20 cellular contexts compared by ENCODE assay signal in the genomic region with DNA sequence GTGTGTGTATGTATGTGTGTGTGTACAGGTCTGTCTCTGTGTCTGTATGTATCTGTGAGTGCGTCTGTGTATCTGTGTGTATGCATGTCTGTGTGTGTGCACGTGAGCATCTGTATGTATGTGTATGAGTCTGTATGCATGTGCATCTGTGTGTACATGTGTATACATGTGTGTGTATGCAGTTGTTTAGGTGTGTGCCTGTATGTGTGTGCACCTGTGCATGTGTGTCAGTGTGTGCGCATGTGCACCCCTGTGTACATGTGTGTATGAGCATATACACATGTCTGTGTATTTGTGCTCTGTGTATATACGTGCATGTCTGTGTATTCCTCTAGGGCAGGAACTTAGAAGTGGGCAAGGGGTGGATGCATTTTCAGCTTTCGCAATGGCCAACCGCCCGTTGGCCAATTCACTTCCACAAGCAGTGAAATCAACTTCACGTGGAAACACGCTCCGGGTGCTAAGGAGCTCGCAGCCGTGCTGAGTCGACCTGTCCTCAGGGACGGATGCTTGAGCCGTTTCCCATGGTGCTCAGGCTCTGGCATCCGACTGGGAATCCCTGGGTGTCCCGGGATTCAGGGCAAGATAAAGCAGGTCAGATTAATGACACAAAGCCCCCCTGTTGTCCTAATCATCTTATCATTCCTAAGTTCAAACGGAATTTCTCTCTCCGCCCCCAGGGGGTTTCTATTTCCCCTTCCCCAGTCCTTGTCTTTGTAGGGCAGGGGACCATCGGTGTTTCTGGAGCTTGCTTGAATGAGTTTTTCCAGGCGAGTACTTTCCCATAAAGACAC.
DNase-seq lines count a peak whose midpoint lies in the region; ATAC-seq and TF ChIP-seq lines count a peak whose summit lies in the region.
"Had no signal": no experiment of that assay in that cellular context is flagged by ENCODE, and none has a peak within 500 bp of the region (broad histone marks: within the 10 kb centered on the region; RNA-seq: fewer than 3 reads in every experiment).

No MANE protein-coding gene starts in this region.

- no peak overlapping the region for H3K4me3 ChIP-seq in HUES48 (ENCODE audit: low read depth, low read length)
- H3K4me3 ChIP-seq in ectodermal cell (ENCODE audit: insufficient read depth, low read depth, low read length): no peak overlapping the region
- H3K4me3 ChIP-seq in CD8-positive, alpha-beta T cell (ENCODE audit: low read depth, low read length): no peak overlapping the region
- H3K4me3 ChIP-seq in transverse colon: no peak overlapping the region
- H3K4me3 ChIP-seq: A549, GM23248 had no signal

- H3K9me3 Mint-ChIP-seq in neural crest cell: peaks cover 3% of the 10 kb centered on the region
- no peaks in the 10 kb centered on the region for H3K9me3 Mint-ChIP-seq in CD8-positive, alpha-beta T cell

- H3K4me3 Mint-ChIP-seq in neural crest cell: peak overlapping the region; percentile 41
- no peak overlapping the region for H3K4me3 Mint-ChIP-seq in CD8-positive, alpha-beta T cell

- POLR2A ChIA-PET in CD8-positive, alpha-beta T cell (lab: Charles Lee): no interaction called here

- H3K27me3 Mint-ChIP-seq in neural crest cell (ENCODE audit: low read depth): peaks cover 15% of the 10 kb centered on the region
- H3K27me3 Mint-ChIP-seq in CD8-positive, alpha-beta T cell (ENCODE audit: low read depth): peaks cover 7% of the 10 kb centered on the region

- peak overlapping the region; percentile 46 for H3K27ac ChIP-seq in HUES48 (ENCODE audit: low read depth, low read length)
- peak overlapping the region; percentile 85 for H3K27ac ChIP-seq in ectodermal cell (ENCODE audit: insufficient read depth, low read depth, low read length, poor library complexity, severe bottlenecking)
- no peak overlapping the region for H3K27ac ChIP-seq in CD8-positive, alpha-beta T cell (ENCODE audit: low read depth, low read length)
- H3K27ac ChIP-seq in transverse colon: no peak overlapping the region
- H3K27ac ChIP-seq: A549, C4-2B, GM23248 had no signal

- H3K36me3 Mint-ChIP-seq in neural crest cell (ENCODE audit: low read depth): peaks cover 3% of the 10 kb centered on the region
- H3K36me3 Mint-ChIP-seq in CD8-positive, alpha-beta T cell: no peaks in the 10 kb centered on the region

- no peaks in the 10 kb centered on the region for H3K36me3 ChIP-seq in HUES48 (ENCODE audit: control insufficient read depth, insufficient read depth, low read length)
- H3K36me3 ChIP-seq in ectodermal cell (ENCODE audit: control insufficient read depth, insufficient read depth, low read length): no peaks in the 10 kb centered on the region
- H3K36me3 ChIP-seq in CD8-positive, alpha-beta T cell (ENCODE audit: insufficient read depth, low read length): no peaks in the 10 kb centered on the region
- H3K36me3 ChIP-seq in transverse colon: no peaks in the 10 kb centered on the region

- no peak for TF ChIP-seq EP300 in transverse colon (IDR thresholded peaks at IDR 0.05; ENCODE audit: low read depth)

- TF ChIP-seq POLR2A in transverse colon (IDR thresholded peaks at IDR 0.05): no peak

- 34 to 37% methylated on average over 21 of the region's 21 CpGs for WGBS in ectodermal cell, 2 experiments
- WGBS in transverse colon (ENCODE audit: low coverage in 1 of 2), 2 donors: 29 to 81% methylated on average over 2 to 21 of the region's 21 CpGs

- TF ChIP-seq CTCF in neural crest cell (conservative IDR thresholded peaks at IDR 0.05): no peak
- no peak for TF ChIP-seq CTCF in CD8-positive, alpha-beta T cell (IDR thresholded peaks at IDR 0.05)
- TF ChIP-seq CTCF in transverse colon (IDR thresholded peaks at IDR 0.05): no peak

- H3K27me3 ChIP-seq in HUES48 (ENCODE audit: control insufficient read depth, insufficient read depth, low read length) (peaks cover 70% of the 10 kb centered on the region), ectodermal cell (ENCODE audit: control insufficient read depth, insufficient read depth, low read length, poor library complexity, severe bottlenecking) (no peaks in the 10 kb centered on the region), transverse colon (no peaks in the 10 kb centered on the region)
- H3K27me3 ChIP-seq in CD8-positive, alpha-beta T cell (ENCODE audit: insufficient read depth, low read length): no peaks in the 10 kb centered on the region

- no peak overlapping the region for H3K9ac ChIP-seq in HUES48 (ENCODE audit: low read depth, low read length)
- H3K9ac ChIP-seq: GM23248 had no signal

- H3K4me1 ChIP-seq in HUES48 (ENCODE audit: control insufficient read depth, insufficient read depth, low read length) (peaks cover 9% of the 10 kb centered on the region; the same call in 1 of the 2 replicates), ectodermal cell (ENCODE audit: control insufficient read depth, insufficient read depth, low read length) (peaks cover 39% of the 10 kb centered on the region), transverse colon (no peaks in the 10 kb centered on the region)
- no peaks in the 10 kb centered on the region for H3K4me1 ChIP-seq in CD8-positive, alpha-beta T cell (ENCODE audit: insufficient read depth, low read length)
- H3K4me1 ChIP-seq: A549 had no signal

- DNase-seq in D341Med (ENCODE audit: low spot score): peak; percentile 35
- no peak for DNase-seq in neural crest cell (ENCODE audit: low read depth, low spot score)
- DNase-seq in UCSD-AML1 (lab: John Stamatoyannopoulos, UW; ENCODE audit: unreplicated experiment): no peak
- no peak for DNase-seq in CD8-positive, alpha-beta T cell
- no peak for DNase-seq in transverse colon
- DNase-seq: Calu3, DMS79 treated with DMSO at 0.1 percent for 48 hours, GDM1, GM23248, Karpas-422, MM.1S, NCI-H1105 treated with DMSO at 0.1 percent for 48 hours, NCI-H2029, NCI-H2171 treated with DMSO at 0.1 percent for 48 hours, NCI-H774, SHP77 had no signal

- CTCF ChIA-PET in CD8-positive, alpha-beta T cell (lab: Charles Lee): no interaction called here

- H3K4me1 Mint-ChIP-seq in neural crest cell: peaks cover 42% of the 10 kb centered on the region
- H3K4me1 Mint-ChIP-seq in CD8-positive, alpha-beta T cell (ENCODE audit: low read depth): no peaks in the 10 kb centered on the region

- in situ Hi-C loops in transverse colon (cut with MboI; ENCODE audit: low pct_ligation_motif_present in 1 of 4, low pct_unique_long_range_greater_than_20kb in 1 of 4, low sequenced_read_pairs in 3 of 4): no loop called here

- H3K9me3 ChIP-seq in HUES48 (ENCODE audit: control insufficient read depth, insufficient read depth, low read length) (no peaks in the 10 kb centered on the region), ectodermal cell (ENCODE audit: control insufficient read depth, low read length) (no peaks in the 10 kb centered on the region), transverse colon (no peaks in the 10 kb centered on the region)
- no peaks in the 10 kb centered on the region for H3K9me3 ChIP-seq in CD8-positive, alpha-beta T cell (ENCODE audit: low read length)
- H3K9me3 ChIP-seq: A549 had no signal

- H3K27ac Mint-ChIP-seq in neural crest cell (ENCODE audit: unreplicated experiment): no peak overlapping the region
- H3K27ac Mint-ChIP-seq in CD8-positive, alpha-beta T cell: no peak overlapping the region

- intact Hi-C loops in CD8-positive, alpha-beta T cell (cut with DNase I, micrococcal nuclease): no loop called here
- intact Hi-C loops in transverse colon (cut with DNase I; ENCODE audit: low total_unique reads): no loop called here

- no peak for ATAC-seq in CD8-positive, alpha-beta T cell
- ATAC-seq: A549 had no signal

Comparison
In these comparisons a context has a peak if more than half of its experiments do, and no peak if none do; other contexts are left out.
1. H3K27ac ChIP-seq: peak in HUES48 (single experiment) and ectodermal cell (single experiment); none in CD8-positive, alpha-beta T cell (single experiment) and transverse colon (0 of 4).